In genomic region chr1:108232183-108232582, GRCh38 we compare ENCODE assay signal across 4 cellular contexts. TPM values are rescaled to one million over a fixed set of nuclear protein-coding genes. Genes with fewer than 3 reads are reported as not detected.
"Had no signal": no experiment of that assay in that cellular context is flagged by ENCODE, and none has a peak within 500 bp of the region (broad histone marks: within the 10 kb centered on the region; RNA-seq: fewer than 3 reads in every experiment).

No MANE protein-coding gene starts in this region.

RNA-seq across cellular contexts. Expression of gene NBPF4, which starts 11.7 kb away (rescaled TPM):
- total RNA-seq: LHCN-M2, M059J, MCF 10A, NCI-H460 had no signal
